12 cellular contexts compared by ENCODE assay signal in the genomic region with DNA sequence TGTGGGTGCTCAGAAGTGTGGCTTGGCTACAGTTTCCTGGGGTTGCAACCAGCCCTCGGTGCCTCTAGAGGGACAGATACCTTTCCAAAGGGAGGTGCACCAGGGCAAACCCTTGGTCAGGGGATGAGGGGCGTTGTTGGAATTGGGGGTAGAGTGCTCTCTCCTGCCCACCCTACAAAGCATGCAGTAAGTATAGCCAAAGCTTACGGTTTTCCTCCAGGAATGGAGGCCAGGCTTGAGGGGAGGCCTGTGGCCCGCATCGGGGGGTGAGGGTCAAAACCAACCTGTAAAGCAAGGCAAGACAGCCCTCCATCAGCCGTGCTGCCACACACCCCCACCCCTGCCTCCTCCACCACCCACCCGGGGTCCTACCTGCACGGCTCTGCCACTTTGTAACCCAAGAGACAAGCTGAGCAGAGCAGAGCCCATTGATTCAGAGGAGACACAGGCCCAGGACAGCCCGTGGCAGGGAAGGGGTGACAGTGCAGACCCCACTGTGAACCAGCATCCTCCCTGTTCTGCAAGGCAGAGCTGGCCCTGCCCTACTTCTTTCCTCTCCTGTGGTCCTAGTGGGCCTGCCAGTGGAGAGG.
"Had no signal": no experiment of that assay in that cellular context is flagged by ENCODE, and none has a peak within 500 bp of the region (broad histone marks: within the 10 kb centered on the region; RNA-seq: fewer than 3 reads in every experiment).

No MANE protein-coding gene starts in this region.

- H3K9me3 ChIP-seq: SJCRH30, transverse colon had no signal

- H3K9me3 Mint-ChIP-seq: activated CD4-positive, alpha-beta T cell treated with anti-CD3 and anti-CD28 coated beads, Interleukin-2, amount 10 ng/mL, durations not matched to agents 7 days and 5 days; activated naive CD8-positive, alpha-beta T cell treated with anti-CD3 and anti-CD28 coated beads, Interleukin-2, amount 10 ng/mL, durations not matched to agents 7 days and 5 days; immature natural killer cell; natural killer cell had no signal

- H3K27me3 ChIP-seq: foreskin keratinocyte, SJCRH30, transverse colon had no signal

- H3K4me1 Mint-ChIP-seq: activated CD4-positive, alpha-beta T cell treated with anti-CD3 and anti-CD28 coated beads, Interleukin-2, amount 10 ng/mL, durations not matched to agents 7 days and 5 days; activated naive CD8-positive, alpha-beta T cell treated with anti-CD3 and anti-CD28 coated beads, Interleukin-2, amount 10 ng/mL, durations not matched to agents 7 days and 5 days; immature natural killer cell; natural killer cell had no signal

- H3K36me3 Mint-ChIP-seq: natural killer cell had no signal

- H3K4me3 Mint-ChIP-seq: activated CD4-positive, alpha-beta T cell treated with anti-CD3 and anti-CD28 coated beads, Interleukin-2, amount 10 ng/mL, durations not matched to agents 7 days and 5 days; activated naive CD8-positive, alpha-beta T cell treated with anti-CD3 and anti-CD28 coated beads, Interleukin-2, amount 10 ng/mL, durations not matched to agents 7 days and 5 days; immature natural killer cell; natural killer cell had no signal

- H3K4me3 ChIP-seq: SJCRH30, transverse colon had no signal

- H3K27ac ChIP-seq: foreskin keratinocyte, SJCRH30, transverse colon had no signal

- ATAC-seq: foreskin keratinocyte, natural killer cell had no signal

- H3K4me1 ChIP-seq: foreskin keratinocyte, SJCRH30, transverse colon had no signal

- H3K27ac Mint-ChIP-seq: immature natural killer cell, natural killer cell had no signal

- DNase-seq: activated CD4-positive, alpha-beta T cell treated with anti-CD3 and anti-CD28 coated beads, Interleukin-2, amount 10 ng/mL, durations not matched to agents 7 days and 5 days; activated CD8-positive, alpha-beta memory T cell treated with anti-CD3 and anti-CD28 coated beads for 24 hours; activated gamma-delta T cell; anterior cingulate cortex; foreskin keratinocyte; immature natural killer cell; natural killer cell; SJCRH30; stimulated activated CD4-positive, alpha-beta T cell treated with anti-CD3 and anti-CD28 coated beads, Interleukin-4, amount 100 ng/mL, for 4 hours; T1000; transverse colon had no signal
